1 cellular context compared by ENCODE assay signal in the genomic region with DNA sequence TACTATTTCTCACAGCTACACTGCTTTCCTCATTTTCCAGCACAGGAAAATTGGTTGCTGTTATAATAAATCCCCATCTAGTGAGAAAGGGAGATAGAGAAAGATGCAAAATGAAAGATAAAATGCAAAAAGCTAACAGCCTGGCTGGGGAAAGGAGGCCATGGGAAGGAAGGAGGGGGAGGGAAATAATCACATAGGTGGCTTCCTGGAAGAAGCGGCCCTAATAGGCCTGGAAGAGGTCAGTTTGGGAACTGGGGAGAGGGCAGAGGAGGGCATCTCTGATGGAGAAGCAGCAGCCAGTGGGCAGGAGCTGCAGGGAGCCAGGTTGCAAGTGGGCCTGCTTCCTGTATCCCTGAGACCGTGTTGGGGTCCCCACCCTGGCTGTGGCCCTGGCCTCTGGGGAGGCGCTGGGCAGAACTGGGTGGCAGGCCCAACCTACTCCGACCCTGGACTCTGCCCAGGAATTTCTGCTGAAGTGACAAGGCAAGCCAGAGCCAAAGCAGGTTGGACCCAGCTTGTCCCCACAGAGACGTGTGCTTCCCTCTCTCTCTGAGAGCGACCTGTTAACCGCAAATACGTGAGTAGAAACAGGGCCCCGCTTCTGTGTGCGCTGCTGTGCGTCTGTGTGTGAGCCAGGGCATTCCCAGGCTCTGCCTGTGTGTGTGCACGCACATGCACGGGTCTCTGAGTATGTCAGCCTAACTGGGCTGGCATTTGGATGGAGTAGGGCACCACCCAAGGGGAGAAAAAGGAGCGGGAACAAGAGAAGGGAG.
TF ChIP-seq lines count a peak whose summit lies in the region.

No MANE protein-coding gene starts in this region.

TF ChIP-seq in HepG2, 621 proteins besides CTCF, POLR2A, EP300 and RAD21 (continued from another document and continues in another):
- TF ChIP-seq, protein P1, sequence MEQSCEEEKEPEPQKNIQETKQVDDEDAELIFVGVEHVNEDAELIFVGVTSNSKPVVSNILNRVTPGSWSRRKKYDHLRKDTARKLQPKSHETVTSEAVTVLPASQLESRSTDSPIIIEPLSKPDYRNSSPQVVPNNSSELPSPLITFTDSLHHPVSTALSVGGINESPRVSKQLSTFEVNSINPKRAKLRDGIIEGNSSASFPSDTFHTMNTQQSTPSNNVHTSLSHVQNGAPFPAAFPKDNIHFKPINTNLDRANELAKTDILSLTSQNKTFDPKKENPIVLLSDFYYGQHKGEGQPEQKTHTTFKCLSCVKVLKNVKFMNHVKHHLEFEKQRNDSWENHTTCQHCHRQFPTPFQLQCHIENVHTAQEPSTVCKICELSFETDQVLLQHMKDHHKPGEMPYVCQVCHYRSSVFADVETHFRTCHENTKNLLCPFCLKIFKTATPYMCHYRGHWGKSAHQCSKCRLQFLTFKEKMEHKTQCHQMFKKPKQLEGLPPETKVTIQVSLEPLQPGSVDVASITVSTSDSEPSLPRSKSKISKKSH (CRISPR knock-in tag; IDR thresholded peaks at IDR 0.05; ENCODE audit: borderline replicate concordance) = peak; percentile 74; the same call in 1 of the 2 replicates
- TF ChIP-seq ZNF101 (CRISPR knock-in tag; IDR thresholded peaks at IDR 0.05; ENCODE audit: borderline replicate concordance, low read depth) (no peak), TBX3 (IDR thresholded peaks at IDR 0.05; ENCODE audit: borderline replicate concordance) (no peak), ATM (IDR thresholded peaks at IDR 0.05; ENCODE audit: borderline replicate concordance) (no peak), SYNCRIP (IDR thresholded peaks at IDR 0.05; ENCODE audit: insufficient read depth, low read depth, low read length) (no peak), ZNF776 (CRISPR knock-in tag; IDR thresholded peaks at IDR 0.05) (no peak), FIP1L1 (IDR thresholded peaks at IDR 0.05; ENCODE audit: borderline replicate concordance, insufficient read depth, low read depth, low read length) (no peak), KLF6 (CRISPR knock-in tag; IDR thresholded peaks at IDR 0.05) (no peak), ZNF460 (CRISPR knock-in tag; IDR thresholded peaks at IDR 0.05; ENCODE audit: borderline replicate concordance) (no peak), RXRA (CRISPR knock-in tag; IDR thresholded peaks at IDR 0.05) (peak; percentile 75), RFX1 (IDR thresholded peaks at IDR 0.05) (no peak), ZNF549 (CRISPR knock-in tag; IDR thresholded peaks at IDR 0.05) (no peak), HOXA5 (CRISPR knock-in tag; IDR thresholded peaks at IDR 0.05) (no peak), ZNF160 (CRISPR knock-in tag; IDR thresholded peaks at IDR 0.05) (no peak), ZNF556 (CRISPR knock-in tag; IDR thresholded peaks at IDR 0.05; ENCODE audit: borderline replicate concordance) (peak; percentile 92), TARDBP (CRISPR knock-in tag; IDR thresholded peaks at IDR 0.05) (peak; percentile 85; the same call in 1 of the 2 replicates), MLLT10 (CRISPR knock-in tag; IDR thresholded peaks at IDR 0.05) (no peak), REPIN1 (CRISPR knock-in tag; IDR thresholded peaks at IDR 0.05; ENCODE audit: borderline replicate concordance, low read depth) (0 out of 2 replicates have a peak, but pooled peaks have one; percentile 35), YEATS2 (CRISPR knock-in tag; IDR thresholded peaks at IDR 0.05; ENCODE audit: borderline replicate concordance) (peak; percentile 47; the same call in 1 of the 2 replicates), CCAR2 (optimal IDR thresholded peaks at IDR 0.05; ENCODE audit: low read depth, low read length) (no peak), MBNL3 (CRISPR knock-in tag; conservative IDR thresholded peaks at IDR 0.05) (no peak), ZFP36L2 (CRISPR knock-in tag; IDR thresholded peaks at IDR 0.05) (no peak), NFRKB (IDR thresholded peaks at IDR 0.05) (no peak), ZNF788 (CRISPR knock-in tag; IDR thresholded peaks at IDR 0.05; ENCODE audit: borderline replicate concordance) (peak; percentile 48; the same call in 1 of the 2 replicates), RAD51 (IDR thresholded peaks at IDR 0.05; ENCODE audit: borderline replicate concordance) (no peak), ZNF546 (CRISPR knock-in tag; conservative IDR thresholded peaks at IDR 0.05) (no peak), RFX5 (IDR thresholded peaks at IDR 0.05; ENCODE audit: low read depth, low read length) (no peak), ZNF749 (CRISPR knock-in tag; IDR thresholded peaks at IDR 0.05; ENCODE audit: borderline replicate concordance) (no peak), PAWR (CRISPR knock-in tag; IDR thresholded peaks at IDR 0.05; ENCODE audit: borderline replicate concordance) (no peak; the same call in 1 of the 2 replicates), SETDB1 (CRISPR knock-in tag; IDR thresholded peaks at IDR 0.05; ENCODE audit: borderline replicate concordance) (no peak), ELF3 (CRISPR knock-in tag; IDR thresholded peaks at IDR 0.05) (peak; percentile 88), KDM2A (CRISPR knock-in tag; IDR thresholded peaks at IDR 0.05; ENCODE audit: borderline replicate concordance, low read depth) (no peak; the same call in 1 of the 2 replicates), KLF16 (CRISPR knock-in tag; IDR thresholded peaks at IDR 0.05) (no peak), ZSCAN20 (CRISPR knock-in tag; IDR thresholded peaks at IDR 0.05; ENCODE audit: borderline replicate concordance) (no peak), HOXA3 (CRISPR knock-in tag; IDR thresholded peaks at IDR 0.05) (peak; percentile 60; the same call in 1 of the 2 replicates), ONECUT2 (CRISPR knock-in tag; IDR thresholded peaks at IDR 0.05) (no peak), PRMT3 (CRISPR knock-in tag; IDR thresholded peaks at IDR 0.05; ENCODE audit: borderline replicate concordance, low read depth) (no peak), THAP11 (CRISPR knock-in tag; IDR thresholded peaks at IDR 0.05) (no peak), ZNF790 (CRISPR knock-in tag; IDR thresholded peaks at IDR 0.05; ENCODE audit: borderline replicate concordance) (no peak), PHF20 (CRISPR knock-in tag; IDR thresholded peaks at IDR 0.05) (peak; percentile 53; the same call in 1 of the 2 replicates), ZNF761 (CRISPR knock-in tag; conservative IDR thresholded peaks at IDR 0.05) (0 out of 2 replicates have a peak, but pooled peaks have one; percentile 62), KDM4B (CRISPR knock-in tag; IDR thresholded peaks at IDR 0.05) (no peak)
- TF ChIP-seq, protein P2, sequence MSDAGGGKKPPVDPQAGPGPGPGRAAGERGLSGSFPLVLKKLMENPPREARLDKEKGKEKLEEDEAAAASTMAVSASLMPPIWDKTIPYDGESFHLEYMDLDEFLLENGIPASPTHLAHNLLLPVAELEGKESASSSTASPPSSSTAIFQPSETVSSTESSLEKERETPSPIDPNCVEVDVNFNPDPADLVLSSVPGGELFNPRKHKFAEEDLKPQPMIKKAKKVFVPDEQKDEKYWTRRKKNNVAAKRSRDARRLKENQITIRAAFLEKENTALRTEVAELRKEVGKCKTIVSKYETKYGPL (CRISPR knock-in tag; IDR thresholded peaks at IDR 0.05) = no peak
- TF ChIP-seq, protein P3, sequence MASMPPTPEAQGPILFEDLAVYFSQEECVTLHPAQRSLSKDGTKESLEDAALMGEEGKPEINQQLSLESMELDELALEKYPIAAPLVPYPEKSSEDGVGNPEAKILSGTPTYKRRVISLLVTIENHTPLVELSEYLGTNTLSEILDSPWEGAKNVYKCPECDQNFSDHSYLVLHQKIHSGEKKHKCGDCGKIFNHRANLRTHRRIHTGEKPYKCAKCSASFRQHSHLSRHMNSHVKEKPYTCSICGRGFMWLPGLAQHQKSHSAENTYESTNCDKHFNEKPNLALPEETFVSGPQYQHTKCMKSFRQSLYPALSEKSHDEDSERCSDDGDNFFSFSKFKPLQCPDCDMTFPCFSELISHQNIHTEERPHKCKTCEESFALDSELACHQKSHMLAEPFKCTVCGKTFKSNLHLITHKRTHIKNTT (CRISPR knock-in tag; IDR thresholded peaks at IDR 0.05) = no peak
- TF ChIP-seq, protein P4, sequence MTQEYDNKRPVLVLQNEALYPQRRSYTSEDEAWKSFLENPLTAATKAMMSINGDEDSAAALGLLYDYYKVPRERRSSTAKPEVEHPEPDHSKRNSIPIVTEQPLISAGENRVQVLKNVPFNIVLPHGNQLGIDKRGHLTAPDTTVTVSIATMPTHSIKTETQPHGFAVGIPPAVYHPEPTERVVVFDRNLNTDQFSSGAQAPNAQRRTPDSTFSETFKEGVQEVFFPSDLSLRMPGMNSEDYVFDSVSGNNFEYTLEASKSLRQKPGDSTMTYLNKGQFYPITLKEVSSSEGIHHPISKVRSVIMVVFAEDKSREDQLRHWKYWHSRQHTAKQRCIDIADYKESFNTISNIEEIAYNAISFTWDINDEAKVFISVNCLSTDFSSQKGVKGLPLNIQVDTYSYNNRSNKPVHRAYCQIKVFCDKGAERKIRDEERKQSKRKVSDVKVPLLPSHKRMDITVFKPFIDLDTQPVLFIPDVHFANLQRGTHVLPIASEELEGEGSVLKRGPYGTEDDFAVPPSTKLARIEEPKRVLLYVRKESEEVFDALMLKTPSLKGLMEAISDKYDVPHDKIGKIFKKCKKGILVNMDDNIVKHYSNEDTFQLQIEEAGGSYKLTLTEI (CRISPR knock-in tag; conservative IDR thresholded peaks at IDR 0.05) = no peak
- TF ChIP-seq, protein P5, sequence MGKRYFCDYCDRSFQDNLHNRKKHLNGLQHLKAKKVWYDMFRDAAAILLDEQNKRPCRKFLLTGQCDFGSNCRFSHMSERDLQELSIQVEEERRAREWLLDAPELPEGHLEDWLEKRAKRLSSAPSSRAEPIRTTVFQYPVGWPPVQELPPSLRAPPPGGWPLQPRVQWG (CRISPR knock-in tag; IDR thresholded peaks at IDR 0.05; ENCODE audit: borderline replicate concordance, low read depth) = no peak
- TF ChIP-seq, protein P6, sequence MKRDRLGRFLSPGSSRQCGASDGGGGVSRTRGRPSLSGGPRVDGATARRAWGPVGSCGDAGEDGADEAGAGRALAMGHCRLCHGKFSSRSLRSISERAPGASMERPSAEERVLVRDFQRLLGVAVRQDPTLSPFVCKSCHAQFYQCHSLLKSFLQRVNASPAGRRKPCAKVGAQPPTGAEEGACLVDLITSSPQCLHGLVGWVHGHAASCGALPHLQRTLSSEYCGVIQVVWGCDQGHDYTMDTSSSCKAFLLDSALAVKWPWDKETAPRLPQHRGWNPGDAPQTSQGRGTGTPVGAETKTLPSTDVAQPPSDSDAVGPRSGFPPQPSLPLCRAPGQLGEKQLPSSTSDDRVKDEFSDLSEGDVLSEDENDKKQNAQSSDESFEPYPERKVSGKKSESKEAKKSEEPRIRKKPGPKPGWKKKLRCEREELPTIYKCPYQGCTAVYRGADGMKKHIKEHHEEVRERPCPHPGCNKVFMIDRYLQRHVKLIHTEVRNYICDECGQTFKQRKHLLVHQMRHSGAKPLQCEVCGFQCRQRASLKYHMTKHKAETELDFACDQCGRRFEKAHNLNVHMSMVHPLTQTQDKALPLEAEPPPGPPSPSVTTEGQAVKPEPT (CRISPR knock-in tag; IDR thresholded peaks at IDR 0.05; ENCODE audit: low read depth) = peak; percentile 46; the same call in 1 of the 2 replicates
- TF ChIP-seq, protein P7, sequence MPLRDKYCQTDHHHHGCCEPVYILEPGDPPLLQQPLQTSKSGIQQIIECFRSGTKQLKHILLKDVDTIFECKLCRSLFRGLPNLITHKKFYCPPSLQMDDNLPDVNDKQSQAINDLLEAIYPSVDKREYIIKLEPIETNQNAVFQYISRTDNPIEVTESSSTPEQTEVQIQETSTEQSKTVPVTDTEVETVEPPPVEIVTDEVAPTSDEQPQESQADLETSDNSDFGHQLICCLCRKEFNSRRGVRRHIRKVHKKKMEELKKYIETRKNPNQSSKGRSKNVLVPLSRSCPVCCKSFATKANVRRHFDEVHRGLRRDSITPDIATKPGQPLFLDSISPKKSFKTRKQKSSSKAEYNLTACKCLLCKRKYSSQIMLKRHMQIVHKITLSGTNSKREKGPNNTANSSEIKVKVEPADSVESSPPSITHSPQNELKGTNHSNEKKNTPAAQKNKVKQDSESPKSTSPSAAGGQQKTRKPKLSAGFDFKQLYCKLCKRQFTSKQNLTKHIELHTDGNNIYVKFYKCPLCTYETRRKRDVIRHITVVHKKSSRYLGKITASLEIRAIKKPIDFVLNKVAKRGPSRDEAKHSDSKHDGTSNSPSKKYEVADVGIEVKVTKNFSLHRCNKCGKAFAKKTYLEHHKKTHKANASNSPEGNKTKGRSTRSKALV (CRISPR knock-in tag; IDR thresholded peaks at IDR 0.05) = no peak
- TF ChIP-seq, protein P8, sequence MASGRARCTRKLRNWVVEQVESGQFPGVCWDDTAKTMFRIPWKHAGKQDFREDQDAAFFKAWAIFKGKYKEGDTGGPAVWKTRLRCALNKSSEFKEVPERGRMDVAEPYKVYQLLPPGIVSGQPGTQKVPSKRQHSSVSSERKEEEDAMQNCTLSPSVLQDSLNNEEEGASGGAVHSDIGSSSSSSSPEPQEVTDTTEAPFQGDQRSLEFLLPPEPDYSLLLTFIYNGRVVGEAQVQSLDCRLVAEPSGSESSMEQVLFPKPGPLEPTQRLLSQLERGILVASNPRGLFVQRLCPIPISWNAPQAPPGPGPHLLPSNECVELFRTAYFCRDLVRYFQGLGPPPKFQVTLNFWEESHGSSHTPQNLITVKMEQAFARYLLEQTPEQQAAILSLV (CRISPR knock-in tag; IDR thresholded peaks at IDR 0.05; ENCODE audit: borderline replicate concordance) = no peak
- TF ChIP-seq, protein P9, sequence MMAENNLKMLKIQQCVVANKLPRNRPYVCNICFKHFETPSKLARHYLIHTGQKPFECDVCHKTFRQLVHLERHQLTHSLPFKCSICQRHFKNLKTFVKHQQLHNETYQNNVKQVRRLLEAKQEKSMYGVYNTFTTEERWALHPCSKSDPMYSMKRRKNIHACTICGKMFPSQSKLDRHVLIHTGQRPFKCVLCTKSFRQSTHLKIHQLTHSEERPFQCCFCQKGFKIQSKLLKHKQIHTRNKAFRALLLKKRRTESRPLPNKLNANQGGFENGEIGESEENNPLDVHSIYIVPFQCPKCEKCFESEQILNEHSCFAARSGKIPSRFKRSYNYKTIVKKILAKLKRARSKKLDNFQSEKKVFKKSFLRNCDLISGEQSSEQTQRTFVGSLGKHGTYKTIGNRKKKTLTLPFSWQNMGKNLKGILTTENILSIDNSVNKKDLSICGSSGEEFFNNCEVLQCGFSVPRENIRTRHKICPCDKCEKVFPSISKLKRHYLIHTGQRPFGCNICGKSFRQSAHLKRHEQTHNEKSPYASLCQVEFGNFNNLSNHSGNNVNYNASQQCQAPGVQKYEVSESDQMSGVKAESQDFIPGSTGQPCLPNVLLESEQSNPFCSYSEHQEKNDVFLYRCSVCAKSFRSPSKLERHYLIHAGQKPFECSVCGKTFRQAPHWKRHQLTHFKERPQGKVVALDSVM (CRISPR knock-in tag; IDR thresholded peaks at IDR 0.05) = no peak
- TF ChIP-seq, protein P10, sequence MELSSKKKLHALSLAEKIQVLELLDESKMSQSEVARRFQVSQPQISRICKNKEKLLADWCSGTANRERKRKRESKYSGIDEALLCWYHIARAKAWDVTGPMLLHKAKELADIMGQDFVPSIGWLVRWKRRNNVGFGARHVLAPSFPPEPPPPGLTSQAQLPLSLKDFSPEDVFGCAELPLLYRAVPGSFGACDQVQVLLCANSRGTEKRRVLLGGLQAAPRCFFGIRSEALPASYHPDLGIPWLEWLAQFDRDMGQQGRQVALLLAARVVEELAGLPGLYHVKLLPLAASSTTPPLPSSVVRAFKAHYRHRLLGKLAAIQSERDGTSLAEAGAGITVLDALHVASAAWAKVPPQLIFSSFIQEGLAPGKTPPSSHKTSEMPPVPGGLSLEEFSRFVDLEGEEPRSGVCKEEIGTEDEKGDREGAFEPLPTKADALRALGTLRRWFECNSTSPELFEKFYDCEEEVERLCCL (CRISPR knock-in tag; IDR thresholded peaks at IDR 0.05; ENCODE audit: borderline replicate concordance) = no peak
